17 cellular contexts compared by ENCODE assay signal in the genomic region with DNA sequence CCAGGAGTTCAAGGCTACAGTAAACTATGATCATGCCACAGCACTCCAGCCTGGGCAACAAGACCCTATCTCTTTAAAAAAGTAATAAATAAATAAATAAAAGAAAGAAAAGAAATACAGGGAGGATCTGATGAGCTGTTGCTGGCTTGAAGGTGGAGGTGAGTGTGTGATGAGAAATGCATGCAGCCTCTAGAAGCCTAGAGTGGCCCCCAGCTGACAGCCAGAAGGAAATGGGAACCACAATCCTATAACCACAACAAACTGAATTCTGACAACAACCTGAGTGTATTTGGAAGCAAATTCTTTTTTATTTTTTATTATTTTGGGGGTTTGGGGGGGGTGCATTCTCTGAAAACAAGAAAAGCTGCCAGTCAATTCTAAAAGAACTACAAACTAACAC. TPM values are rescaled to one million over a fixed set of nuclear protein-coding genes. Genes with fewer than 3 reads are reported as not detected.
DNase-seq lines count a peak whose midpoint lies in the region; ATAC-seq and TF ChIP-seq lines count a peak whose summit lies in the region.
"Had no signal": no experiment of that assay in that cellular context is flagged by ENCODE, and none has a peak within 500 bp of the region (broad histone marks: within the 10 kb centered on the region; RNA-seq: fewer than 3 reads in every experiment).

No MANE protein-coding gene starts in this region.

- dilution Hi-C loops in mammary epithelial cell (cut with HindIII; ENCODE audit: low sequenced_read_pairs), result no loop called here

- H3K27ac ChIP-seq in HL-60 (replicated peaks), result peak overlapping the region; percentile 45
- no peak overlapping the region for H3K27ac ChIP-seq in mammary epithelial cell (ENCODE audit: insufficient read depth, low read depth, low read length)

- peaks cover 8% of the 10 kb centered on the region for H3K36me3 ChIP-seq in mammary epithelial cell (ENCODE audit: insufficient read depth, low read length)

- H3K4me3 Mint-ChIP-seq in activated naive CD4-positive, alpha-beta T cell treated with anti-CD3 and anti-CD28 coated beads for 36 hours, result no peak overlapping the region
- H3K4me3 Mint-ChIP-seq in T-cell, result no peak overlapping the region
- peak overlapping the region in 4 of 10 donors; percentile 5 to 53 (median 30) for H3K4me3 Mint-ChIP-seq in naive thymus-derived CD8-positive, alpha-beta T cell

- TF ChIP-seq CTCF in HL-60 (IDR thresholded peaks at IDR 0.05; ENCODE audit: insufficient read depth, low read length) (no peak), mammary epithelial cell (conservative IDR thresholded peaks at IDR 0.05 in 1 of 2, IDR thresholded peaks at IDR 0.05 in 1 of 2; ENCODE audit: extremely low read depth in 1 of 2, insufficient read depth in 1 of 2, low read depth in 1 of 2, low read length in 2 of 2) (no peak)

- peak; percentile 41 to 44 (median 42) for ATAC-seq in T-cell (replicated peaks in 1 of 4)
- peak; percentile 42 to 44 for ATAC-seq in naive thymus-derived CD8-positive, alpha-beta T cell

- peaks cover 25% of the 10 kb centered on the region for H3K4me1 Mint-ChIP-seq in activated naive CD4-positive, alpha-beta T cell treated with anti-CD3 and anti-CD28 coated beads for 36 hours (ENCODE audit: low read depth)
- peaks cover 16 to 20% (median 19%) of the 10 kb centered on the region in 3 donors for H3K4me1 Mint-ChIP-seq in T-cell
- peaks cover 10 to 26% (median 16%) of the 10 kb centered on the region in 4 donors for H3K4me1 Mint-ChIP-seq in naive thymus-derived CD8-positive, alpha-beta T cell

- H3K27me3 ChIP-seq in HL-60 (ENCODE audit: insufficient read depth, poor library complexity, severe bottlenecking), result no peaks in the 10 kb centered on the region
- no peaks in the 10 kb centered on the region for H3K27me3 ChIP-seq in mammary epithelial cell (ENCODE audit: insufficient read depth, low read length)
- H3K27me3 ChIP-seq: MG63 had no signal

- H4K20me1 ChIP-seq in mammary epithelial cell (ENCODE audit: insufficient read depth, low read length), result no peaks in the 10 kb centered on the region

- POLR2A ChIA-PET in T-cell (lab: Charles Lee), result interaction anchor here (0.5 to 1.1 kb wide), 3 partner anchors 9 to 521 kb away, joined by 3 to 4 read pairs (median 3); no protein-coding TSS in a partner anchor
- POLR2A ChIA-PET in naive thymus-derived CD8-positive, alpha-beta T cell (lab: Charles Lee), result interaction anchor here (0.5 kb wide), 1 partner anchor 28 kb away, joined by 3 read pairs; no protein-coding TSS in a partner anchor

- no peak for DNase-seq in activated naive CD4-positive, alpha-beta T cell treated with anti-CD3 and anti-CD28 coated beads for 36 hours
- DNase-seq in activated naive CD4-positive, alpha-beta T cell (lab: John Stamatoyannopoulos, UW), result no peak
- DNase-seq in HL-60 (ENCODE audit: low read depth in 1 of 2, low spot score in 1 of 2) (peak in 1 of 2 experiments; percentile 38), T-cell (no peak), mammary epithelial cell (no peak)
- DNase-seq in naive thymus-derived CD8-positive, alpha-beta T cell, result peak in 1 of 10 donors; percentile 7
- DNase-seq in effector CD4-positive, alpha-beta T cell, result no peak
- DNase-seq: DMS79 treated with DMSO at 0.1 percent for 48 hours, GDM1, KG1, MG63, NCI-H1436, NCI-H2029 treated with DMSO at 0.1 percent for 48 hours, NCI-H524, OCI-M1, RPMI8226 had no signal

- intact Hi-C loops in activated naive CD4-positive, alpha-beta T cell treated with anti-CD3 and anti-CD28 coated beads for 36 hours (cut with micrococcal nuclease), result no loop called here
- intact Hi-C loops in mammary epithelial cell (cut with micrococcal nuclease), result no loop called here

- H2AFZ ChIP-seq in mammary epithelial cell (ENCODE audit: low read depth, low read length), result no peak overlapping the region

- no peak overlapping the region for H3K4me3 ChIP-seq in HL-60 (replicated peaks; ENCODE audit: insufficient read depth, low read length)
- no peak overlapping the region for H3K4me3 ChIP-seq in mammary epithelial cell (replicated peaks in 1 of 3; ENCODE audit: insufficient read depth in 1 of 3, low read depth in 2 of 3, low read length in 3 of 3)
- H3K4me3 ChIP-seq: MG63 had no signal

- in situ Hi-C loops in mammary epithelial cell (cut with MboI; ENCODE audit: low sequenced_read_pairs in 2 of 2), result loop anchor here in 1 of 2 donors (10.0 kb wide), 1 partner anchor 230 kb away; a partner anchor contains a TSS

- no peaks in the 10 kb centered on the region for H3K9me3 ChIP-seq in mammary epithelial cell (replicated peaks; ENCODE audit: insufficient read depth, low read length)
- H3K9me3 ChIP-seq: MG63 had no signal

- H3K36me3 Mint-ChIP-seq in activated naive CD4-positive, alpha-beta T cell treated with anti-CD3 and anti-CD28 coated beads for 36 hours (ENCODE audit: low read depth), result peaks cover 23% of the 10 kb centered on the region
- peaks cover 30% of the 10 kb centered on the region for H3K36me3 Mint-ChIP-seq in T-cell
- H3K36me3 Mint-ChIP-seq in naive thymus-derived CD8-positive, alpha-beta T cell, result peaks cover 0 to 80% (median 4%) of the 10 kb centered on the region in 3 donors

- peaks cover 13% of the 10 kb centered on the region for H3K79me2 ChIP-seq in mammary epithelial cell (ENCODE audit: insufficient read depth, low read length)

- H3K4me2 ChIP-seq in mammary epithelial cell (ENCODE audit: insufficient read depth, low read depth, low read length), result no peak overlapping the region

- no peaks in the 10 kb centered on the region for H3K9me3 Mint-ChIP-seq in activated naive CD4-positive, alpha-beta T cell treated with anti-CD3 and anti-CD28 coated beads for 36 hours
- no peaks in the 10 kb centered on the region for H3K9me3 Mint-ChIP-seq in T-cell
- H3K9me3 Mint-ChIP-seq in naive thymus-derived CD8-positive, alpha-beta T cell, result no peaks in the 10 kb centered on the region

- H3K9ac ChIP-seq in mammary epithelial cell (ENCODE audit: insufficient read depth, low read length), result no peak overlapping the region

- BruUV-seq in mammary epithelial cell (replicated peaks; lab: Mats Ljungman, UMichigan), result no TSS peak

- CTCF ChIA-PET in activated naive CD4-positive, alpha-beta T cell treated with anti-CD3 and anti-CD28 coated beads for 36 hours (lab: Charles Lee), result interaction anchor here (0.5 to 1.1 kb wide), 4 partner anchors 12 to 988 kb away, joined by 3 to 6 read pairs (median 4); no protein-coding TSS in a partner anchor
- CTCF ChIA-PET in T-cell (lab: Charles Lee), result no interaction called here
- CTCF ChIA-PET in mammary epithelial cell (lab: Charles Lee; ENCODE audit: low non-redundant PET), result no interaction called here

- no peaks in the 10 kb centered on the region for H3K27me3 Mint-ChIP-seq in activated naive CD4-positive, alpha-beta T cell treated with anti-CD3 and anti-CD28 coated beads for 36 hours (ENCODE audit: low read depth)
- H3K27me3 Mint-ChIP-seq in T-cell, result no peaks in the 10 kb centered on the region
- no peaks in the 10 kb centered on the region for H3K27me3 Mint-ChIP-seq in naive thymus-derived CD8-positive, alpha-beta T cell

- no peaks in the 10 kb centered on the region for H3K4me1 ChIP-seq in mammary epithelial cell (ENCODE audit: insufficient read depth, low read length)

- H3K27ac Mint-ChIP-seq in activated naive CD4-positive, alpha-beta T cell treated with anti-CD3 and anti-CD28 coated beads for 36 hours, result peak overlapping the region; percentile 14
- peak overlapping the region; percentile 56 to 57 for H3K27ac Mint-ChIP-seq in T-cell
- H3K27ac Mint-ChIP-seq in naive thymus-derived CD8-positive, alpha-beta T cell, result peak overlapping the region in 8 of 10 donors; percentile 9 to 79 (median 49)

RNA-seq across cellular contexts. Expression of a gene that starts 14.6 kb away (rescaled TPM):
- 10 to 100 TPM; 27.0 to 28.9 TPM for total RNA-seq in activated naive CD4-positive, alpha-beta T cell treated with anti-CD3 and anti-CD28 coated beads for 36 hours
- total RNA-seq in T-cell, result 10 to 100 TPM; 18.4 to 26.0 (median 20.7) TPM
- total RNA-seq in naive thymus-derived CD8-positive, alpha-beta T cell, result 10 to 100 TPM; 19.2 to 19.7 TPM
- polyA plus RNA-seq in naive thymus-derived CD8-positive, alpha-beta T cell, result 10 to 100 TPM; 15.0 to 20.9 (median 19.0) TPM
- 10 to 100 TPM; 33.0 to 38.7 TPM for total RNA-seq in mammary epithelial cell
- 18.5 TPM for polyA plus RNA-seq in mammary epithelial cell
- 87.7 TPM for polyA minus RNA-seq in mammary epithelial cell

RNA-seq across cellular contexts. Expression of a gene that starts 46.3 kb away (rescaled TPM):
- not detected for total RNA-seq in activated naive CD4-positive, alpha-beta T cell treated with anti-CD3 and anti-CD28 coated beads for 36 hours
- under 1 TPM in 1 of 5 donors, not detected in 4; 0.36 TPM for total RNA-seq in T-cell
- total RNA-seq in naive thymus-derived CD8-positive, alpha-beta T cell, result under 1 TPM in 1 of 2 experiments, not detected in 1; 0.47 TPM
- polyA plus RNA-seq in naive thymus-derived CD8-positive, alpha-beta T cell, result under 1 TPM in 2 of 3 donors, not detected in 1; 0.11 to 0.19 TPM
- total RNA-seq in mammary epithelial cell, result under 1 TPM in 1 of 2 donors, not detected in 1; under 0.01 TPM
- polyA plus RNA-seq in mammary epithelial cell, result 0.01 TPM
- not detected for polyA minus RNA-seq in mammary epithelial cell
- total RNA-seq: A673 had no signal
